Comparison of ENCODE assay signal across 8 cellular contexts in the genomic region with DNA sequence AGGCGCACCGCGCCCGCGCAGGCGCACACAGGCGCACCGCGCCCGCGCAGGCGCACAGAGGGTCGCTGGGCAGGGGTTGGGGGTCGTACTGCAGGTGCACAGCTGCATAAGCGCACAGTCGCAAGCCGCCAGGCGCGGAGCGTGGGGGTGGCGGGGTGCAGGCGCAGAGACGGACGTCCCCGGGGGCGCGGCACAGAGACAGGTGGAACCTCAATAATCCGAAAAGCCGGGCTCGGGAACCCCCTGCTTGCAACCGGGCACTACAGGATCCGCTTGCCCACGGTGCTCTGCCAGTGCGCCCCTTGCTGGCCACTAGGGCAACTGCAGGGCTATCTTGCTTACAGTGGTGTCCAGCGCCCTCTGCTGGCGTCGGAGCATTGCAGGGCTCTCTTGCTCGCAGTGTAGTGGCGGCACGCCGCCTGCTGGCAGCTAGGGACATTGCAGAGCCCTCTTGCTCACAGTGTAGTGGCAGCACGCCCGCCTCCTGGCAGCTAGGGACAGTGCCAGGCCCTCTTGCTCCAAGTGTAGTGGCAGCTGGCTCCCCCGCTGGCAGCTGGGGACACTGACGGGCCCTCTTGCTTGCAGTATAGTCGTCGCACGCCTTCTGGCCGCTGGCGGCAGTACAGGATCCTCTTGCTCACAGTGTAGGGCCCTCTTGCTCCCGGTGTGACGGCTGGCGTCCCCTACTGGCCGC. TPM values are rescaled to one million over a fixed set of nuclear protein-coding genes. Genes with fewer than 3 reads are reported as not detected.
A peak's percentile ranks its signal among the peaks of the same experiment; 100 is the strongest.
DNase-seq lines count a peak whose midpoint lies in the region; ATAC-seq and TF ChIP-seq lines count a peak whose summit lies in the region.

No MANE protein-coding gene starts in this region.

- WGBS in endodermal cell (ENCODE audit: insufficient coverage in 1 of 2, insufficient read length in 1 of 2), 2 experiments = 89% methylated on average over 44 to 54 of the region's 54 CpGs
- 79% methylated on average over 54 of the region's 54 CpGs; no CpG with 5 or more reads in 1 of the 2 donors for WGBS in transverse colon (ENCODE audit: low coverage in 1 of 2), 2 donors

- H3K4me3 Mint-ChIP-seq in CD14-positive monocyte (no peak overlapping the region), endodermal cell (peak overlapping the region; percentile 44), neural progenitor cell (peak overlapping the region; percentile 77)
- no peak overlapping the region for H3K4me3 Mint-ChIP-seq in activated CD8-positive, alpha-beta T cell treated with anti-CD3 and anti-CD28 coated beads for 36 hours

- no peak overlapping the region for H3K4me3 ChIP-seq in LNCaP clone FGC (ENCODE audit: low read depth, low read length)
- no peak overlapping the region for H3K4me3 ChIP-seq in endodermal cell (ENCODE audit: low read length)
- H3K4me3 ChIP-seq in neural progenitor cell = peak overlapping the region; percentile 84
- H3K4me3 ChIP-seq in transverse colon = no peak overlapping the region

- H3K27ac ChIP-seq in endodermal cell (ENCODE audit: low read depth, low read length) = no peak overlapping the region
- peak overlapping the region; percentile 93 for H3K27ac ChIP-seq in neural progenitor cell
- no peak overlapping the region for H3K27ac ChIP-seq in transverse colon

- CTCF ChIA-PET in activated CD8-positive, alpha-beta T cell treated with anti-CD3 and anti-CD28 coated beads for 36 hours (lab: Charles Lee) = interaction anchor here (0.7 to 1.2 kb wide), 10 partner anchors 9 to 639 kb away, joined by 3 to 13 read pairs (median 4); no protein-coding TSS in a partner anchor

- peak overlapping the region; percentile 88 for H2AFZ ChIP-seq in neural progenitor cell (replicated peaks)

- H3K36me3 ChIP-seq in endodermal cell (ENCODE audit: control insufficient read depth, insufficient read depth, low read length) (no peaks in the 10 kb centered on the region), neural progenitor cell (no peaks in the 10 kb centered on the region), transverse colon (no peaks in the 10 kb centered on the region)

- ATAC-seq in activated CD8-positive, alpha-beta T cell treated with anti-CD3 and anti-CD28 coated beads for 36 hours = peak; percentile 90

- intact Hi-C loops in CD14-positive monocyte (cut with micrococcal nuclease) (no loop called here), transverse colon (cut with DNase I; ENCODE audit: low total_unique reads) (no loop called here)
- intact Hi-C loops in activated CD8-positive, alpha-beta T cell treated with anti-CD3 and anti-CD28 coated beads for 36 hours (cut with micrococcal nuclease) = no loop called here

- DNase-seq in CD14-positive monocyte (ENCODE audit: low spot score) (no peak), LNCaP clone FGC (ENCODE audit: low read depth) (peak; percentile 44), endodermal cell (peak; percentile 98), neural progenitor cell (ENCODE audit: low spot score) (peak; percentile 97), transverse colon (peak; percentile 54), OCI-M2 (lab: John Stamatoyannopoulos, UW; ENCODE audit: unreplicated experiment) (no peak)
- peak; percentile 87 for DNase-seq in activated CD8-positive, alpha-beta T cell treated with anti-CD3 and anti-CD28 coated beads for 36 hours
- no peak for DNase-seq in NK-92 treated with Interleukin-12 subunit alpha and Interleukin-12 subunit beta, amount 100 ng/mL, for 24 hours (lab: John Stamatoyannopoulos, UW)

- no peak for TF ChIP-seq POLR2A in transverse colon (IDR thresholded peaks at IDR 0.05)

- H3F3A ChIP-seq in neural progenitor cell (ENCODE audit: low read depth) = peaks cover 16% of the 10 kb centered on the region

- H3K9me3 ChIP-seq in endodermal cell (ENCODE audit: control insufficient read depth, low read length) = peaks cover 5% of the 10 kb centered on the region
- H3K9me3 ChIP-seq in neural progenitor cell (ENCODE audit: low read depth) = no peaks in the 10 kb centered on the region
- no peaks in the 10 kb centered on the region for H3K9me3 ChIP-seq in transverse colon

- H3K36me3 Mint-ChIP-seq in CD14-positive monocyte (no peaks in the 10 kb centered on the region), endodermal cell (ENCODE audit: low read depth) (no peaks in the 10 kb centered on the region), neural progenitor cell (no peaks in the 10 kb centered on the region)
- H3K36me3 Mint-ChIP-seq in activated CD8-positive, alpha-beta T cell treated with anti-CD3 and anti-CD28 coated beads for 36 hours (ENCODE audit: low read depth) = no peaks in the 10 kb centered on the region

- peaks cover 0 to 4% (median 4%) of the 10 kb centered on the region in 3 donors for H3K27me3 Mint-ChIP-seq in CD14-positive monocyte (ENCODE audit: low read depth in 3 of 3)
- H3K27me3 Mint-ChIP-seq in activated CD8-positive, alpha-beta T cell treated with anti-CD3 and anti-CD28 coated beads for 36 hours = peaks cover 11% of the 10 kb centered on the region
- peaks cover 24% of the 10 kb centered on the region for H3K27me3 Mint-ChIP-seq in endodermal cell (ENCODE audit: insufficient read depth)
- no peaks in the 10 kb centered on the region for H3K27me3 Mint-ChIP-seq in neural progenitor cell (ENCODE audit: insufficient read depth, low read depth)

- H4K20me1 ChIP-seq in neural progenitor cell (ENCODE audit: low read depth) = no peaks in the 10 kb centered on the region

- peak overlapping the region; percentile 70 for H3K4me2 ChIP-seq in neural progenitor cell

- peak; percentile 47 for TF ChIP-seq CTCF in CD14-positive monocyte (IDR thresholded peaks at IDR 0.05)
- TF ChIP-seq CTCF in LNCaP clone FGC (IDR thresholded peaks at IDR 0.05; ENCODE audit: control insufficient read depth, extremely low read depth, insufficient read depth) = peak; percentile 73
- peak; percentile 90 for TF ChIP-seq CTCF in activated CD8-positive, alpha-beta T cell treated with anti-CD3 and anti-CD28 coated beads for 36 hours (IDR thresholded peaks at IDR 0.05)
- peak; percentile 97 for TF ChIP-seq CTCF in endodermal cell (conservative IDR thresholded peaks at IDR 0.05)
- peak; percentile 100 for TF ChIP-seq CTCF in neural progenitor cell (IDR thresholded peaks at IDR 0.05)
- TF ChIP-seq CTCF in transverse colon (IDR thresholded peaks at IDR 0.05) = peak; percentile 30 to 75 (median 53)

- no peaks in the 10 kb centered on the region for H3K79me2 ChIP-seq in neural progenitor cell (ENCODE audit: low read depth)

- H3K27me3 ChIP-seq in endodermal cell (ENCODE audit: control insufficient read depth, insufficient read depth, low read length, poor library complexity, severe bottlenecking) (peaks cover 9% of the 10 kb centered on the region), neural progenitor cell (no peaks in the 10 kb centered on the region), transverse colon (no peaks in the 10 kb centered on the region)

- in situ Hi-C loops in transverse colon (cut with MboI; ENCODE audit: low pct_ligation_motif_present in 1 of 4, low pct_unique_long_range_greater_than_20kb in 1 of 4, low sequenced_read_pairs in 3 of 4) = no loop called here

- H3K27ac Mint-ChIP-seq in CD14-positive monocyte (no peak overlapping the region), endodermal cell (no peak overlapping the region), neural progenitor cell (no peak overlapping the region)
- H3K27ac Mint-ChIP-seq in activated CD8-positive, alpha-beta T cell treated with anti-CD3 and anti-CD28 coated beads for 36 hours = no peak overlapping the region

- H3K9me3 Mint-ChIP-seq in CD14-positive monocyte (peaks cover 8 to 13% (median 10%) of the 10 kb centered on the region in 7 donors), endodermal cell (peaks cover 18% of the 10 kb centered on the region), neural progenitor cell (peaks cover 6% of the 10 kb centered on the region)
- no peaks in the 10 kb centered on the region for H3K9me3 Mint-ChIP-seq in activated CD8-positive, alpha-beta T cell treated with anti-CD3 and anti-CD28 coated beads for 36 hours

- H3K4me1 Mint-ChIP-seq in CD14-positive monocyte (no peaks in the 10 kb centered on the region), endodermal cell (no peaks in the 10 kb centered on the region), neural progenitor cell (no peaks in the 10 kb centered on the region)
- H3K4me1 Mint-ChIP-seq in activated CD8-positive, alpha-beta T cell treated with anti-CD3 and anti-CD28 coated beads for 36 hours (ENCODE audit: low read depth) = peaks cover 3% of the 10 kb centered on the region

- H3K9ac ChIP-seq in endodermal cell (ENCODE audit: extremely low read depth, low read length, poor library complexity, severe bottlenecking) (no peak overlapping the region), neural progenitor cell (no peak overlapping the region)

- no peak for TF ChIP-seq EP300 in transverse colon (IDR thresholded peaks at IDR 0.05; ENCODE audit: low read depth)

- POLR2A ChIA-PET in activated CD8-positive, alpha-beta T cell treated with anti-CD3 and anti-CD28 coated beads for 36 hours (lab: Charles Lee) = no interaction called here

- no peaks in the 10 kb centered on the region for H3K4me1 ChIP-seq in endodermal cell (ENCODE audit: control insufficient read depth, insufficient read depth, low read length)
- H3K4me1 ChIP-seq in neural progenitor cell = no peaks in the 10 kb centered on the region
- no peaks in the 10 kb centered on the region for H3K4me1 ChIP-seq in transverse colon

RNA-seq across cellular contexts. Expression of gene FAM110C, which starts 34.9 kb away (rescaled TPM):
- not detected for polyA plus RNA-seq in CD14-positive monocyte
- under 1 TPM; 0.79 to 0.96 TPM for total RNA-seq in activated CD8-positive, alpha-beta T cell treated with anti-CD3 and anti-CD28 coated beads for 36 hours
- 1 to 10 TPM; 1.8 to 2.1 TPM for total RNA-seq in endodermal cell
- 0.64 TPM for polyA plus RNA-seq in endodermal cell (2013, experiment 1 of 2)
- 0.62 TPM for polyA plus RNA-seq in endodermal cell (2013, experiment 2 of 2)
- total RNA-seq in neural progenitor cell (ENCODE audit: low replicate concordance) = 0.50 and 0.65 TPM in 2 replicates
- total RNA-seq in transverse colon = 10 to 100 TPM; 23.7 to 53.9 (median 41.8) TPM

Comparison
In these comparisons a context has a peak if more than half of its experiments do, and no peak if none do; other contexts are left out.
1. DNase-seq: peak in LNCaP clone FGC (single experiment), activated CD8-positive, alpha-beta T cell treated with anti-CD3 and anti-CD28 coated beads for 36 hours (single experiment), endodermal cell (single experiment), neural progenitor cell (single experiment) and transverse colon (single experiment); none in CD14-positive monocyte (single experiment), NK-92 treated with Interleukin-12 subunit alpha and Interleukin-12 subunit beta, amount 100 ng/mL, for 24 hours (single experiment) and OCI-M2 (single experiment).
2. H3K4me3 Mint-ChIP-seq: peak in endodermal cell (single experiment) and neural progenitor cell (single experiment); none in CD14-positive monocyte (0 of 2) and activated CD8-positive, alpha-beta T cell treated with anti-CD3 and anti-CD28 coated beads for 36 hours (single experiment).
3. CTCF ChIP-seq: peak in every context shown above with its lines; median percentile 100 in neural progenitor cell; 97 in endodermal cell; 90 in activated CD8-positive, alpha-beta T cell treated with anti-CD3 and anti-CD28 coated beads for 36 hours; 73 in LNCaP clone FGC; 53 in transverse colon; 47 in CD14-positive monocyte.
4. RNA of gene FAM110C, which starts 34.9 kb away (total RNA-seq): 23.7 to 53.9 TPM in transverse colon; 1.8 to 2.1 TPM in endodermal cell, 0.79 to 0.96 TPM in activated CD8-positive, alpha-beta T cell treated with anti-CD3 and anti-CD28 coated beads for 36 hours and 0.50 to 0.65 TPM in neural progenitor cell; every median in the first group is over 4 times any median in the second.